In the genomic region with DNA sequence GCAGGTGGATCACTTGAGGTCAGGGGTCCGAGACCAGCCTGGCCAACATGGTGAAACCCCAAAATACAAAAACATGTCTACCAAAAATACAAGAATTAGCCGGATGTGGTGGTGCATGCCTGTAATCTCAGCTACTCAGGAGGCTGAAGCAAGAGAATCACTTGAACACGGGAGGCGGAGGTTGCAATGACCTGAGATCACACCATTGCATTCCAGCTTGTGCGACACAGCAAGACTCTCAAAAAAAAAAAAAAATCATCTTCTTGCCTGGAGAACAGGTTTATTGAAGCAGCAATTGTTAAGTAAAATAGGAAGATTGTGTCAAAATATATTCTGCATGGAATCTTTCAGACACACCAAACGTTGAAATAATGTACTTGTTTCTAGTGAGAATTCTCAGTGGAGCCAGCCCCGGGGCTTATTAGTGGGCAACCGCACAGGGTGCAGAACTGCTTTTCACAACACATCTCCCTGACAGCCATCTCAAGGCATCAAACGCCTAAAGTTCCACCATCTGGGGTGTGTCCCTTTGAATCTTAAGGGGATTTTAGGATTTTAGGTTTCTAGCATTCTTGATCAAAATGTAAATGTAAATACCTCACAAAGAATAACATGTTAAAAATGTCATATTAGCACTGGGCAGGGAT, we compare ENCODE assay signal across 11 cellular contexts. TPM values are rescaled to one million over a fixed set of nuclear protein-coding genes. Genes with fewer than 3 reads are reported as not detected.
DNase-seq lines count a peak whose midpoint lies in the region; ATAC-seq and TF ChIP-seq lines count a peak whose summit lies in the region.
"Had no signal": no experiment of that assay in that cellular context is flagged by ENCODE, and none has a peak within 500 bp of the region (broad histone marks: within the 10 kb centered on the region; RNA-seq: fewer than 3 reads in every experiment).

No MANE protein-coding gene starts in this region.

- H3K23ac ChIP-seq in trophoblast cell (ENCODE audit: low read length): no peak overlapping the region

- no peak overlapping the region for H3K18ac ChIP-seq in trophoblast cell (ENCODE audit: low read length)

- H2BK12ac ChIP-seq in trophoblast cell (ENCODE audit: low read length): peak overlapping the region; percentile 87

- no peak overlapping the region for H3K4ac ChIP-seq in trophoblast cell (ENCODE audit: low read depth, low read length)

- ATAC-seq in SK-N-SH treated with all-trans-retinoic acid at 6 μM for 48 hours: peak; percentile 60
- ATAC-seq in foreskin keratinocyte: peak; percentile 51
- no peak for ATAC-seq in HG03045 (IDR thresholded peaks at IDR 0.05; ENCODE audit: unreplicated experiment)
- ATAC-seq in GM21529 (IDR thresholded peaks at IDR 0.05; ENCODE audit: unreplicated experiment): no peak

- H3K79me1 ChIP-seq in trophoblast cell (ENCODE audit: low read length): peaks cover 14% of the 10 kb centered on the region

- no CpG with 5 or more reads among the region's 9 CpGs for WGBS in trophoblast cell (ENCODE audit: extremely low coverage, insufficient coverage, insufficient read length)

- H4K12ac ChIP-seq in trophoblast cell (ENCODE audit: low read depth, low read length): no peak overlapping the region

- no peak overlapping the region for H3K14ac ChIP-seq in trophoblast cell (ENCODE audit: low read length)

- H3K36me3 ChIP-seq in H7 (replicated peaks; ENCODE audit: control insufficient read depth, insufficient read depth, low read length) (no peaks in the 10 kb centered on the region), trophoblast cell (ENCODE audit: control insufficient read depth in 1 of 2, insufficient read depth in 2 of 2, low read length in 2 of 2) (no peaks in the 10 kb centered on the region), WERI-Rb-1 (no peaks in the 10 kb centered on the region)

- H3K27me3 ChIP-seq in H7 (ENCODE audit: control insufficient read depth, insufficient read depth, low read length): no peaks in the 10 kb centered on the region
- H3K27me3 ChIP-seq in foreskin keratinocyte: no peaks in the 10 kb centered on the region
- no peaks in the 10 kb centered on the region for H3K27me3 ChIP-seq in trophoblast cell (ENCODE audit: insufficient read depth, low read length)
- no peaks in the 10 kb centered on the region for H3K27me3 ChIP-seq in WERI-Rb-1 (ENCODE audit: insufficient read depth, low read depth, severe bottlenecking)

- H3K9me3 ChIP-seq in trophoblast cell (ENCODE audit: insufficient read depth, low read depth, low read length) (no peaks in the 10 kb centered on the region), WERI-Rb-1 (ENCODE audit: severe bottlenecking) (no peaks in the 10 kb centered on the region)

- peak overlapping the region; percentile 38 for H3K4me2 ChIP-seq in trophoblast cell (ENCODE audit: low read length)

- TF ChIP-seq CTCF in foreskin keratinocyte (conservative IDR thresholded peaks at IDR 0.05): no peak
- no peak for TF ChIP-seq CTCF in WERI-Rb-1 (IDR thresholded peaks at IDR 0.05; ENCODE audit: low read depth, low read length)

- no peak overlapping the region for H2AK5ac ChIP-seq in trophoblast cell (ENCODE audit: low read length)

- DNase-seq in H7 (peak; percentile 29), foreskin keratinocyte (peak; percentile 60 to 83), trophoblast cell (peak; percentile 79 to 87), NCI-H2107 treated with DMSO at 0.1 percent for 48 hours (lab: John Stamatoyannopoulos, UW; ENCODE audit: unreplicated experiment) (no peak), WERI-Rb-1 (no peak)
- DNase-seq: activated CD4-positive, alpha-beta T cell treated with anti-CD3 and anti-CD28 coated beads, Interleukin-2, amount 50 U/mL, for 48 hours; activated naive CD8-positive, alpha-beta T cell treated with anti-CD3 and anti-CD28 coated beads for 36 hours; stimulated activated CD4-positive, alpha-beta T cell treated with anti-CD3 and anti-CD28 coated beads, Interleukin-12 subunit alpha, Interleukin-12 subunit beta, amount 100 ng/mL, for 4 hours had no signal

- H3K4me3 ChIP-seq in H7 (ENCODE audit: insufficient read depth, low read depth, low read length) (no peak overlapping the region), trophoblast cell (ENCODE audit: low read depth, low read length) (no peak overlapping the region), WERI-Rb-1 (ENCODE audit: low read depth, low read length) (no peak overlapping the region)

- H3K27ac ChIP-seq in foreskin keratinocyte (peak overlapping the region; percentile 79), trophoblast cell (ENCODE audit: low read depth, low read length) (peak overlapping the region; percentile 69), WERI-Rb-1 (no peak overlapping the region)

- H3K9ac ChIP-seq in trophoblast cell (ENCODE audit: low read length): no peak overlapping the region

- H4K91ac ChIP-seq in trophoblast cell (ENCODE audit: low read depth, low read length): peak overlapping the region; percentile 61

- peak overlapping the region; percentile 85 for H2BK5ac ChIP-seq in trophoblast cell (ENCODE audit: low read depth, low read length, poor library complexity)

- no peaks in the 10 kb centered on the region for H3K79me2 ChIP-seq in trophoblast cell (ENCODE audit: control insufficient read depth, insufficient read depth, low read length, poor library complexity)

- H4K8ac ChIP-seq in trophoblast cell (ENCODE audit: low read depth, low read length): no peak overlapping the region

- H2BK120ac ChIP-seq in trophoblast cell (ENCODE audit: insufficient read depth, low read length, poor library complexity): peak overlapping the region; percentile 79

- H3K4me1 ChIP-seq in foreskin keratinocyte (peaks cover 37% of the 10 kb centered on the region), trophoblast cell (ENCODE audit: control insufficient read depth in 1 of 2, insufficient read depth in 2 of 2, low read length in 2 of 2) (peaks cover 8 to 9% of the 10 kb centered on the region in 2 experiments)

- H2AFZ ChIP-seq in trophoblast cell (ENCODE audit: insufficient read depth, low read length, poor library complexity): no peak overlapping the region

TF ChIP-seq in SK-N-SH treated with all-trans-retinoic acid at 6 μM for 48 hours, 23 proteins besides CTCF, POLR2A, EP300 and RAD21:
- TF ChIP-seq PPARA (CRISPR knock-in tag; IDR thresholded peaks at IDR 0.05; ENCODE audit: borderline replicate concordance) (no peak), ISL1 (CRISPR knock-in tag; IDR thresholded peaks at IDR 0.05) (no peak), ZFP3 (CRISPR knock-in tag; IDR thresholded peaks at IDR 0.05) (no peak), ZNF8 (CRISPR knock-in tag; IDR thresholded peaks at IDR 0.05) (no peak), RARB (CRISPR knock-in tag; IDR thresholded peaks at IDR 0.05) (no peak), TCF4 (CRISPR knock-in tag; IDR thresholded peaks at IDR 0.05; ENCODE audit: borderline replicate concordance) (no peak), ZNF70 (CRISPR knock-in tag; IDR thresholded peaks at IDR 0.05) (no peak), GLIS3 (CRISPR knock-in tag; IDR thresholded peaks at IDR 0.05) (no peak), CREB5 (CRISPR knock-in tag; IDR thresholded peaks at IDR 0.05; ENCODE audit: low read depth) (no peak)
- TF ChIP-seq, protein P1, sequence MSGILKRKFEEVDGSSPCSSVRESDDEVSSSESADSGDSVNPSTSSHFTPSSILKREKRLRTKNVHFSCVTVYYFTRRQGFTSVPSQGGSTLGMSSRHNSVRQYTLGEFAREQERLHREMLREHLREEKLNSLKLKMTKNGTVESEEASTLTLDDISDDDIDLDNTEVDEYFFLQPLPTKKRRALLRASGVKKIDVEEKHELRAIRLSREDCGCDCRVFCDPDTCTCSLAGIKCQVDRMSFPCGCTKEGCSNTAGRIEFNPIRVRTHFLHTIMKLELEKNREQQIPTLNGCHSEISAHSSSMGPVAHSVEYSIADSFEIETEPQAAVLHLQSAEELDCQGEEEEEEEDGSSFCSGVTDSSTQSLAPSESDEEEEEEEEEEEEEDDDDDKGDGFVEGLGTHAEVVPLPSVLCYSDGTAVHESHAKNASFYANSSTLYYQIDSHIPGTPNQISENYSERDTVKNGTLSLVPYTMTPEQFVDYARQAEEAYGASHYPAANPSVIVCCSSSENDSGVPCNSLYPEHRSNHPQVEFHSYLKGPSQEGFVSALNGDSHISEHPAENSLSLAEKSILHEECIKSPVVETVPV (CRISPR knock-in tag; IDR thresholded peaks at IDR 0.05): no peak

RNA-seq across cellular contexts. Expression of gene PPP4R1, which starts 28.6 kb away (rescaled TPM):
- total RNA-seq in H7 (2014; rRNA removed; shearing (Covaris generic)): 76.7 and 85.8 TPM in 2 replicates
- 142 and 147 TPM in 2 replicates for total RNA-seq in foreskin keratinocyte
- 53.3 and 58.5 TPM in 2 replicates for polyA plus RNA-seq in foreskin keratinocyte
- polyA plus RNA-seq in trophoblast cell (2013): 80.3 and 85.6 TPM in 2 replicates

Comparison
In these comparisons a context has a peak if more than half of its experiments do, and no peak if none do; other contexts are left out.
1. DNase-seq: peak in H7 (single experiment), foreskin keratinocyte (2 of 2) and trophoblast cell (2 of 2); none in NCI-H2107 treated with DMSO at 0.1 percent for 48 hours (single experiment) and WERI-Rb-1 (single experiment).
2. ATAC-seq: peak in SK-N-SH treated with all-trans-retinoic acid at 6 μM for 48 hours (single experiment) and foreskin keratinocyte (single experiment); none in HG03045 (single experiment) and GM21529 (single experiment).